16 cellular contexts compared by ENCODE assay signal in genomic region chrX:87525771-87526229, GRCh38. TPM values are rescaled to one million over a fixed set of nuclear protein-coding genes. Genes with fewer than 3 reads are reported as not detected.
DNase-seq lines count a peak whose midpoint lies in the region; ATAC-seq, FAIRE-seq and TF ChIP-seq lines count a peak whose summit lies in the region.
"Had no signal": no experiment of that assay in that cellular context is flagged by ENCODE, and none has a peak within 500 bp of the region (broad histone marks: within the 10 kb centered on the region; RNA-seq: fewer than 3 reads in every experiment).

No MANE protein-coding gene starts in this region.

- H3K27ac ChIP-seq in PC-9: peak overlapping the region; percentile 29; the same call in 1 of the 2 replicates
- H3K27ac ChIP-seq: BLaER1 treated with 17β-estradiol and CSF1 and Interleukin-3, amounts not matched to agents 10 nM and 100 nM; body of pancreas; heart right ventricle; prostate gland; SK-N-MC; thyroid gland had no signal

- no peak overlapping the region for H3K4me3 ChIP-seq in PC-9
- H3K4me3 ChIP-seq in choroid plexus epithelial cell (ENCODE audit: low read depth, low read length): no peak overlapping the region
- no peak overlapping the region for H3K4me3 ChIP-seq in Caco-2 (ENCODE audit: low read depth, low read length)
- H3K4me3 ChIP-seq: BLaER1 treated with 17β-estradiol and CSF1 and Interleukin-3, amounts not matched to agents 10 nM and 100 nM; body of pancreas; heart right ventricle; prostate gland; SK-N-MC; thyroid gland had no signal

- H2AFZ ChIP-seq in PC-9: no peak overlapping the region

- H3F3A ChIP-seq in PC-9 (ENCODE audit: insufficient read depth, low read depth): no peaks in the 10 kb centered on the region

- H4K20me1 ChIP-seq in PC-9 (ENCODE audit: insufficient read depth): no peaks in the 10 kb centered on the region
- H4K20me1 ChIP-seq: BLaER1 treated with 17β-estradiol and CSF1 and Interleukin-3, amounts not matched to agents 10 nM and 100 nM had no signal

- ATAC-seq in omental fat pad (ENCODE audit: low FRiP score): peak; percentile 70
- ATAC-seq: body of pancreas, heart right ventricle had no signal

- TF ChIP-seq CTCF in PC-9 (conservative IDR thresholded peaks at IDR 0.05) (no peak), choroid plexus epithelial cell (conservative IDR thresholded peaks at IDR 0.05; ENCODE audit: low read depth, low read length) (no peak), omental fat pad (IDR thresholded peaks at IDR 0.05) (no peak), Caco-2 (IDR thresholded peaks at IDR 0.05; ENCODE audit: insufficient read depth in 1 of 2, low read depth in 1 of 2, low read length in 1 of 2, severe bottlenecking in 1 of 2, unreplicated experiment in 1 of 2) (no peak)

- no peak for TF ChIP-seq POLR2A in H54 (IDR thresholded peaks at IDR 0.05; ENCODE audit: low read depth, low read length)

- H3K4me1 Mint-ChIP-seq in Caco-2 (ENCODE audit: low read depth, unreplicated experiment): no peaks in the 10 kb centered on the region

- no peaks in the 10 kb centered on the region for H3K27me3 ChIP-seq in PC-9 (ENCODE audit: insufficient read depth, low read depth)
- no peaks in the 10 kb centered on the region for H3K27me3 ChIP-seq in Caco-2 (replicated peaks; ENCODE audit: control insufficient read depth, insufficient read depth, low read length)
- H3K27me3 ChIP-seq: body of pancreas, heart right ventricle, thyroid gland had no signal

- DNase-seq in H54 (ENCODE audit: insufficient read length, low spot score) (no peak), PC-9 (peak; percentile 12 to 38), choroid plexus epithelial cell (ENCODE audit: low read depth) (peak; percentile 84), omental fat pad (ENCODE audit: low spot score) (no peak), NCI-H524 treated with DMSO at 0.1 percent for 48 hours (lab: John Stamatoyannopoulos, UW) (no peak), NCI-H2227 treated with DMSO at 0.1 percent for 48 hours (lab: John Stamatoyannopoulos, UW) (no peak), Caco-2 (no peak)
- DNase-seq in activated CD4-positive, CD25-positive, alpha-beta regulatory T cell treated with anti-CD3 and anti-CD28 coated beads, Interleukin-2, amount 50 U/mL, for 72 hours: no peak
- DNase-seq: activated gamma-delta T cell, body of pancreas, heart right ventricle, NCI-H1092 treated with DMSO at 0.1 percent for 48 hours, thyroid gland had no signal

- POLR2A ChIA-PET in PC-9 (lab: Charles Lee; ENCODE audit: unreplicated experiment): interaction anchor here (0.7 to 1.0 kb wide), 2 partner anchors 50 to 116 kb away, joined by 5 to 6 read pairs; no protein-coding TSS in a partner anchor
- POLR2A ChIA-PET in Caco-2 (lab: Charles Lee): no interaction called here

- H3K4me1 ChIP-seq in PC-9 (replicated peaks; ENCODE audit: insufficient read depth) (no peaks in the 10 kb centered on the region), Caco-2 (peaks cover 6% of the 10 kb centered on the region; the same call in 1 of the 2 replicates)
- H3K4me1 ChIP-seq: BLaER1 treated with 17β-estradiol and CSF1 and Interleukin-3, amounts not matched to agents 10 nM and 100 nM; body of pancreas; heart right ventricle; prostate gland; thyroid gland had no signal

- intact Hi-C loops in PC-9 (cut with micrococcal nuclease; ENCODE audit: unreplicated experiment) (loop anchor here (1.0 to 2.0 kb wide), 2 partner anchors 8 to 117 kb away; partner anchors contain the start of gene KLHL4), Caco-2 (cut with micrococcal nuclease; ENCODE audit: unreplicated experiment) (no loop called here)

- BruUV-seq in PC-9 (replicated peaks; lab: Mats Ljungman, UMichigan) (no TSS peak), Caco-2 (replicated peaks; lab: Mats Ljungman, UMichigan) (no TSS peak)

- no peak overlapping the region for H3K27ac Mint-ChIP-seq in Caco-2 (ENCODE audit: unreplicated experiment)

- H3K27me3 Mint-ChIP-seq in Caco-2 (ENCODE audit: insufficient read depth, unreplicated experiment): no peaks in the 10 kb centered on the region

- no peaks in the 10 kb centered on the region for H3K36me3 ChIP-seq in PC-9 (ENCODE audit: low read depth)
- no peaks in the 10 kb centered on the region for H3K36me3 ChIP-seq in Caco-2 (ENCODE audit: control insufficient read depth, insufficient read depth, low read length)
- H3K36me3 ChIP-seq: BLaER1 treated with 17β-estradiol and CSF1 and Interleukin-3, amounts not matched to agents 10 nM and 100 nM; heart right ventricle; prostate gland; thyroid gland had no signal

- no peaks in the 10 kb centered on the region for H3K36me3 Mint-ChIP-seq in Caco-2 (ENCODE audit: insufficient read depth, unreplicated experiment)

- peak; percentile 81 for FAIRE-seq in H54 (lab: Jason Lieb, UNC)

- H3K9me3 Mint-ChIP-seq in Caco-2 (ENCODE audit: unreplicated experiment): no peaks in the 10 kb centered on the region

- no peaks in the 10 kb centered on the region for H3K9me3 ChIP-seq in PC-9 (ENCODE audit: insufficient read depth, low read depth)
- H3K9me3 ChIP-seq in Caco-2: no peaks in the 10 kb centered on the region
- H3K9me3 ChIP-seq: BLaER1 treated with 17β-estradiol and CSF1 and Interleukin-3, amounts not matched to agents 10 nM and 100 nM; body of pancreas; heart right ventricle; prostate gland; thyroid gland had no signal

- CTCF ChIA-PET in PC-9 (lab: Charles Lee): no interaction called here
- CTCF ChIA-PET in Caco-2 (lab: Charles Lee): no interaction called here

- H3K4me2 ChIP-seq in PC-9: peak overlapping the region; percentile 43
- H3K4me2 ChIP-seq: BLaER1 treated with 17β-estradiol and CSF1 and Interleukin-3, amounts not matched to agents 10 nM and 100 nM had no signal

- no peak overlapping the region for H3K4me3 Mint-ChIP-seq in Caco-2 (ENCODE audit: unreplicated experiment)

- H3K79me2 ChIP-seq in PC-9 (ENCODE audit: low read depth): no peaks in the 10 kb centered on the region

- no peaks in the 10 kb centered on the region for H3K9me2 ChIP-seq in PC-9 (ENCODE audit: insufficient read depth)

RNA-seq across cellular contexts. Expression of gene KLHL4, which starts 8.2 kb away (rescaled TPM):
- total RNA-seq in PC-9 (2021) (0.38 and 0.65 TPM in 2 replicates), omental fat pad (1 to 10 TPM; 1.2 to 5.5 (median 2.4) TPM), Caco-2 (2022) (not detected in 2 replicates)

Comparison
In these comparisons a context has a peak if more than half of its experiments do, and no peak if none do; other contexts are left out.
1. DNase-seq: peak in PC-9 (2 of 2) and choroid plexus epithelial cell (single experiment); none in H54 (single experiment), omental fat pad (single experiment), NCI-H524 treated with DMSO at 0.1 percent for 48 hours (single experiment), NCI-H2227 treated with DMSO at 0.1 percent for 48 hours (single experiment), activated CD4-positive, CD25-positive, alpha-beta regulatory T cell treated with anti-CD3 and anti-CD28 coated beads, Interleukin-2, amount 50 U/mL, for 72 hours (single experiment) and Caco-2 (0 of 2).